Comparison of ENCODE assay signal across 1 cellular context in the genomic region with DNA sequence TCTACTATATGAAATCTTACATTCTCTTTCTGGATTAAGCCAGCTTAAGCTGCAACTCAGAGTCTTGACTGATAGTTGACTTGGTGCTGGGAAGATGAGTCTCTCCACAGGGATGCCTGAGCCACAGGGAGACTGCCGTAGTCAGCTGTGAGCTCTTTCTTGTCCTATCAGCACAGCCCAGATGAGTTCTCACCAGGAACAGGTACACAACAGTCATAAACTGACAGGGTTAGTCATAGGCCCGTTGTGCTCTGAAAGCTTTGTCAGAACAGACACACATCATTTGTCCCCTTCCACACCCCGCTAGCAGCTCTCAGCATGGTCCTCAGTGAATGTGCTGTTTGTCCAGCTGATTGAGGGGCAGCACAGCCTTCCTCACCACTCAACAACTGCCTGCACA.
TF ChIP-seq lines count a peak whose summit lies in the region.

No MANE protein-coding gene starts in this region.

TF ChIP-seq in endothelial cell of umbilical vein, 7 proteins besides CTCF, POLR2A, EP300 and RAD21 (continued from another document):
- TF ChIP-seq EZH2 (IDR thresholded peaks at IDR 0.05; ENCODE audit: borderline replicate concordance, low read depth, low read length, severe bottlenecking) (no peak), MAX (IDR thresholded peaks at IDR 0.05; ENCODE audit: insufficient read depth, insufficient read length) (no peak), FOS (IDR thresholded peaks at IDR 0.05; ENCODE audit: borderline replicate concordance, insufficient read depth, low read length) (no peak), POLR2AphosphoS5 (IDR thresholded peaks at IDR 0.05; ENCODE audit: insufficient read depth, low read depth, low read length) (no peak)
